7 cellular contexts compared by ENCODE assay signal in the genomic region with DNA sequence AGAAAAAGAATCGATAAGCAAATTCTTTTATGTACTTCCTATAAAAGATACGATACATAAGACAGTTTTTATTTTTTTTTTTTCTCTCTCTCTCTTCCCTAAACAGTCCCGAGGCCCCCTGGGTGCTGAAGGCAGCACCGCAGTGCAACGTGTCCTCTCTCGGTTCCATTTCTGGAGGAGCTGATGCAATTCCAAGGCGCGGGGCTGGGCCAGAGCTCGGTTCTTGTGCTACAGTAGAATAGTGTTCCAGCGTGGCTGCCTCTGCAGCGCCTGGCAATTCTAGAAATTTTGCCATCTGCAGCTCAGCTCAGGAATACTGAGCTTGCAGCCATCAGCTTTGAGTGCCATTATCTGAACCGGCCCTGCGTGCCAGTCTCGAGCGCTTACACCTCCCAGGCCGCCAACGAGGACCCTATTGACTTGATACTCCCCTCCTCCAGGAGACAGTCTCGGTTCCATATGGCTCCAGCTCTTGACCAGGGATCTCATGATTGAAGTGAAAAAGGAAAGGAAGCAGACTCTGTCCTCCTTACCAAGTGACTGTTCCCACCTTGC. TPM values are rescaled to one million over a fixed set of nuclear protein-coding genes. Genes with fewer than 3 reads are reported as not detected.
DNase-seq lines count a peak whose midpoint lies in the region; ATAC-seq, FAIRE-seq and TF ChIP-seq lines count a peak whose summit lies in the region.

No MANE protein-coding gene starts in this region.

- peaks cover 2% of the 10 kb centered on the region for H3K9me3 Mint-ChIP-seq in activated CD4-positive, alpha-beta memory T cell treated with anti-CD3 and anti-CD28 coated beads for 36 hours

- CTCF ChIA-PET in activated CD4-positive, alpha-beta memory T cell treated with anti-CD3 and anti-CD28 coated beads for 36 hours (lab: Charles Lee), result interaction anchor here (1.4 kb wide), 1 partner anchor 702 kb away, joined by 4 read pairs; no protein-coding TSS in a partner anchor

- H3K4me1 Mint-ChIP-seq in activated CD4-positive, alpha-beta memory T cell treated with anti-CD3 and anti-CD28 coated beads for 36 hours (ENCODE audit: low read depth), result peaks cover 8% of the 10 kb centered on the region

- no peak for TF ChIP-seq POLR2A in GM12891 (IDR thresholded peaks at IDR 0.05; ENCODE audit: low read depth, low read length)
- no peak for TF ChIP-seq POLR2A in esophagus squamous epithelium (IDR thresholded peaks at IDR 0.05)
- TF ChIP-seq POLR2A in vagina (IDR thresholded peaks at IDR 0.05), result no peak

- H3K27ac ChIP-seq in esophagus squamous epithelium (peak overlapping the region in 3 of 4 donors; percentile 48 to 71 (median 61)), muscle layer of duodenum (ENCODE audit: low read length) (peak overlapping the region; percentile 16), vagina (peak overlapping the region; percentile 66)

- peak overlapping the region; percentile 78 for H3K4me3 Mint-ChIP-seq in activated CD4-positive, alpha-beta memory T cell treated with anti-CD3 and anti-CD28 coated beads for 36 hours

- DNase-seq in GM12891 (ENCODE audit: insufficient read length, low spot score), result no peak
- peak; percentile 41 for DNase-seq in HK-2 (ENCODE audit: unreplicated experiment)
- peak; percentile 20 for DNase-seq in activated CD4-positive, alpha-beta memory T cell treated with anti-CD3 and anti-CD28 coated beads for 36 hours
- DNase-seq in esophagus squamous epithelium (lab: John Stamatoyannopoulos, UW), result no peak
- no peak for DNase-seq in vagina (ENCODE audit: extremely low spot score in 2 of 2)

- no peak overlapping the region for H3K27ac Mint-ChIP-seq in activated CD4-positive, alpha-beta memory T cell treated with anti-CD3 and anti-CD28 coated beads for 36 hours

- H3K27me3 ChIP-seq in esophagus squamous epithelium, result peaks cover 0 to 24% (median 0%) of the 10 kb centered on the region in 4 donors
- no peaks in the 10 kb centered on the region for H3K27me3 ChIP-seq in muscle layer of duodenum (ENCODE audit: low read depth, low read length)
- H3K27me3 ChIP-seq in vagina, result no peaks in the 10 kb centered on the region

- peak; percentile 51 for FAIRE-seq in GM12891 (lab: Jason Lieb, UNC)

- H3K27me3 Mint-ChIP-seq in activated CD4-positive, alpha-beta memory T cell treated with anti-CD3 and anti-CD28 coated beads for 36 hours, result peaks cover 25% of the 10 kb centered on the region

- no peaks in the 10 kb centered on the region for H3K9me3 ChIP-seq in esophagus squamous epithelium
- H3K9me3 ChIP-seq in muscle layer of duodenum (ENCODE audit: control insufficient read depth in 1 of 2, low read length in 2 of 2), result no peaks in the 10 kb centered on the region
- no peaks in the 10 kb centered on the region for H3K9me3 ChIP-seq in vagina

- peaks cover 9 to 20% (median 11%) of the 10 kb centered on the region in 3 donors for H3K4me1 ChIP-seq in esophagus squamous epithelium
- H3K4me1 ChIP-seq in muscle layer of duodenum (ENCODE audit: control insufficient read depth in 1 of 2, insufficient read depth in 2 of 2, low read length in 2 of 2), result peaks cover 0 to 12% of the 10 kb centered on the region in 2 donors
- H3K4me1 ChIP-seq in vagina, result peaks cover 7% of the 10 kb centered on the region

- H3K36me3 Mint-ChIP-seq in activated CD4-positive, alpha-beta memory T cell treated with anti-CD3 and anti-CD28 coated beads for 36 hours, result peaks cover 1% of the 10 kb centered on the region

- TF ChIP-seq CTCF in esophagus squamous epithelium (IDR thresholded peaks at IDR 0.05), result peak in 1 of 6 experiments; percentile 10
- TF ChIP-seq CTCF in vagina (IDR thresholded peaks at IDR 0.05), result no peak

- ATAC-seq in GM18861 (IDR thresholded peaks at IDR 0.05; ENCODE audit: unreplicated experiment), result no peak

- intact Hi-C loops in activated CD4-positive, alpha-beta memory T cell treated with anti-CD3 and anti-CD28 coated beads for 36 hours (cut with micrococcal nuclease), result no loop called here
- intact Hi-C loops in esophagus squamous epithelium (cut with DNase I) (no loop called here), vagina (cut with DNase I) (no loop called here)

- 10 to 27% methylated on average over 8 to 12 of the region's 18 CpGs for WGBS in esophagus squamous epithelium, 2 donors

- H3K36me3 ChIP-seq in esophagus squamous epithelium, result no peaks in the 10 kb centered on the region
- no peaks in the 10 kb centered on the region for H3K36me3 ChIP-seq in muscle layer of duodenum (ENCODE audit: control insufficient read depth in 1 of 2, insufficient read depth in 2 of 2, low read length in 2 of 2)
- H3K36me3 ChIP-seq in vagina, result no peaks in the 10 kb centered on the region

- H3K4me3 ChIP-seq in esophagus squamous epithelium, result peak overlapping the region; percentile 32 to 71 (median 48)
- H3K4me3 ChIP-seq in muscle layer of duodenum (ENCODE audit: low read depth in 1 of 2, low read length in 2 of 2), result peak overlapping the region; percentile 65 to 72
- H3K4me3 ChIP-seq in vagina, result peak overlapping the region; percentile 52 to 57

- POLR2A ChIA-PET in activated CD4-positive, alpha-beta memory T cell treated with anti-CD3 and anti-CD28 coated beads for 36 hours (lab: Charles Lee), result interaction anchor here (0.8 kb wide), 1 partner anchor 12 kb away, joined by 3 read pairs; no protein-coding TSS in a partner anchor

TF ChIP-seq in GM12891, 5 proteins besides CTCF, POLR2A, EP300 and RAD21:
- no peak for TF ChIP-seq POU2F2 (IDR thresholded peaks at IDR 0.05; ENCODE audit: low read depth, low read length)
- no peak for TF ChIP-seq PAX5 (IDR thresholded peaks at IDR 0.05; ENCODE audit: insufficient read depth, low read length, severe bottlenecking)
- TF ChIP-seq TAF1 (IDR thresholded peaks at IDR 0.05; ENCODE audit: low read depth, low read length), result no peak
- no peak for TF ChIP-seq SPI1 (IDR thresholded peaks at IDR 0.05; ENCODE audit: low read depth, low read length)
- TF ChIP-seq POLR2AphosphoS5 (IDR thresholded peaks at IDR 0.05; ENCODE audit: low read depth, low read length), result no peak

RNA-seq across cellular contexts. Expression of gene ALDH1L2, which starts 0.6 kb away (rescaled TPM):
- 1.7 TPM for polyA plus RNA-seq in GM12891 (2012; ENCODE audit: low read depth, missing spikeins)
- total RNA-seq in activated CD4-positive, alpha-beta memory T cell treated with anti-CD3 and anti-CD28 coated beads for 36 hours, result 1 to 10 TPM; 4.3 to 4.8 TPM
- 1 to 10 TPM in 3 of 4 donors, under 1 TPM in 1; 0.57 to 4.9 (median 1.1) TPM for total RNA-seq in esophagus squamous epithelium
- total RNA-seq in vagina, result 5.4 TPM

RNA-seq across cellular contexts. Expression of gene WASHC4, which starts 23.9 kb away (rescaled TPM):
- 13.4 TPM for polyA plus RNA-seq in GM12891 (2012; ENCODE audit: low read depth, missing spikeins)
- 10 to 100 TPM; 34.2 to 36.8 TPM for total RNA-seq in activated CD4-positive, alpha-beta memory T cell treated with anti-CD3 and anti-CD28 coated beads for 36 hours
- total RNA-seq in esophagus squamous epithelium, result 10 to 100 TPM; 22.8 to 42.3 (median 36.8) TPM
- 51.1 TPM for total RNA-seq in vagina

Comparison
In these comparisons a context has a peak if more than half of its experiments do, and no peak if none do; other contexts are left out.
1. DNase-seq: peak in HK-2 (single experiment) and activated CD4-positive, alpha-beta memory T cell treated with anti-CD3 and anti-CD28 coated beads for 36 hours (single experiment); none in GM12891 (single experiment), esophagus squamous epithelium (single experiment) and vagina (0 of 2).
2. H3K27ac ChIP-seq: peak in every context shown above with its lines; median percentile 66 in vagina; 61 in esophagus squamous epithelium; 16 in muscle layer of duodenum.
3. Peak in every context shown above with its lines, with median percentiles within 50 percentile points of each other: H3K4me3 ChIP-seq.